ENCODE assay signal across 18 cellular contexts in the genomic region with DNA sequence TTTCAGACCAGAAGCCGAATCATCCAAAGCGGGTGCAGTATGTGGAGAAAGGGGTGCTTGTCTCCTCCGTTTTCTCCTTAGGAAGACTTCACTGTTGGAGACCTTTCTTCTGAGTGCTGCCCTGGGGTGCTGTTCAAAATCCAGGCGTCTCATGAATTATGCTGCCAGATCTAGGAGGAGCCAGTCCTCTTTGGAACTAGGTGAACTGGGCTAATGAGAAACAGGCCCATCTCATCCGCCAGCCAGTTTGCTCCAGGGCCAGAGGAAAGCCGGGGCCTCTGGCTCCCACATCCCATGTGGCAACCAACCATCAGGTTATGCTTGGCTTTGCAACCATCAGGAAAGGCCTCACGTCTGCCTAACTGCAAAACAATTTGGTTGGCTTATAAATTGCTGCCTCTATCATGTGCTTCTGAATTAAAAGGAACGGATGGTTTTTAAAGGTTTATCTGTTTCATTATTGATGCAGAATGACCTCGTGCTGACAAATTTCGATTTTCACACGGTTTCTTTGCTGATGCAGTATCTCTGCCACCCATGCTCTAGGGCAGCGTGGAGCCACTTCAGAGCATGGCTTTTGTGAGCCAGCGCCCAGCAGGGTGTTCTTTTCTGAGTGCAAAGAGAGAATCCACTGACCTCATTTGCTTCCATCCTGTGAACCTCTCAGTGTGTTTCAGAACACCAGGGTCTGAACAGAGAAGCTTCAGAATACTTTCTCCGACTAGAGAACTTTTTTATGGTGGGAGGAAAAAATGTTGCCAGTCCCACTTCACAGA.
DNase-seq lines count a peak whose midpoint lies in the region; ATAC-seq, FAIRE-seq and TF ChIP-seq lines count a peak whose summit lies in the region.
"Had no signal": no experiment of that assay in that cellular context is flagged by ENCODE, and none has a peak within 500 bp of the region (broad histone marks: within the 10 kb centered on the region; RNA-seq: fewer than 3 reads in every experiment).

No MANE protein-coding gene starts in this region.

- H3K4me3 ChIP-seq in BE2C (ENCODE audit: low read depth, low read length) (no peak overlapping the region), esophagus muscularis mucosa (no peak overlapping the region), pancreas (no peak overlapping the region)

- no peaks in the 10 kb centered on the region for H3K27me3 Mint-ChIP-seq in nephron progenitor cell (ENCODE audit: low read depth, poor library complexity)
- H3K27me3 Mint-ChIP-seq: activated CD4-positive, alpha-beta T cell treated with anti-CD3 and anti-CD28 coated beads, Interleukin-2, amount 10 ng/mL, durations not matched to agents 7 days and 5 days; central memory CD8-positive, alpha-beta T cell had no signal

- no peaks in the 10 kb centered on the region for H3K36me3 Mint-ChIP-seq in nephron progenitor cell (ENCODE audit: low read depth)

- no peak for FAIRE-seq in pancreas (lab: Jason Lieb, UNC)

- DNase-seq in BE2C (peak; percentile 63), NCI-H345 (lab: John Stamatoyannopoulos, UW) (peak; percentile 76), esophagus muscularis mucosa (ENCODE audit: extremely low spot score) (peak; percentile 82), nephron progenitor cell (peak; percentile 16), NCI-H1694 treated with DMSO at 0.1 percent for 48 hours (lab: John Stamatoyannopoulos, UW) (no peak), pancreas (no peak), middle frontal gyrus (ENCODE audit: extremely low spot score, low spot score) (no peak)
- DNase-seq in activated CD8-positive, alpha-beta memory T cell treated with anti-CD3 and anti-CD28 coated beads for 24 hours, result no peak
- DNase-seq: activated CD4-positive, alpha-beta T cell treated with anti-CD3 and anti-CD28 coated beads, Interleukin-2, amount 10 ng/mL, durations not matched to agents 7 days and 5 days; activated T-cell treated with anti-CD3 and anti-CD28 coated beads, Interleukin-2, amount 50 U/mL, for 1 hour; COR-L47; GF-D8; KG1; kidney glomerular epithelial cell; NCI-H1092; posterior cingulate gyrus; stimulated activated naive CD4-positive, alpha-beta T cell treated with Interleukin-2 at 50 U/mL for 16 hours had no signal

- no peak for TF ChIP-seq POLR2A in esophagus muscularis mucosa (IDR thresholded peaks at IDR 0.05; ENCODE audit: low read depth)

- TF ChIP-seq EP300 in esophagus muscularis mucosa (IDR thresholded peaks at IDR 0.05), result no peak

- H3K27me3 ChIP-seq in BE2C (no peaks in the 10 kb centered on the region), esophagus muscularis mucosa (no peaks in the 10 kb centered on the region), pancreas (no peaks in the 10 kb centered on the region)

- no peak for ATAC-seq in pancreas

- H3K4me1 ChIP-seq in BE2C, result peaks cover 4% of the 10 kb centered on the region; the same call in 1 of the 2 replicates
- H3K4me1 ChIP-seq in esophagus muscularis mucosa, result peaks cover 0 to 4% (median 0%) of the 10 kb centered on the region in 4 donors
- peaks cover 0 to 10% (median 0%) of the 10 kb centered on the region in 3 donors for H3K4me1 ChIP-seq in pancreas

- TF ChIP-seq CTCF in BE2C (IDR thresholded peaks at IDR 0.05; ENCODE audit: low read depth, low read length) (no peak), esophagus muscularis mucosa (IDR thresholded peaks at IDR 0.05) (no peak), nephron progenitor cell (IDR thresholded peaks at IDR 0.05) (no peak), pancreas (IDR thresholded peaks at IDR 0.05) (no peak)

- no peaks in the 10 kb centered on the region for H3K9me3 ChIP-seq in BE2C
- H3K9me3 ChIP-seq in esophagus muscularis mucosa, result no peaks in the 10 kb centered on the region
- H3K9me3 ChIP-seq in pancreas, result no peaks in the 10 kb centered on the region

- 82% methylated on average over 13 of the region's 14 CpGs for WGBS in esophagus muscularis mucosa
- 73 to 75% methylated on average over 14 of the region's 14 CpGs for WGBS in pancreas, 2 donors

- peaks cover 52% of the 10 kb centered on the region for H3K4me1 Mint-ChIP-seq in nephron progenitor cell
- H3K4me1 Mint-ChIP-seq: activated CD4-positive, alpha-beta T cell treated with anti-CD3 and anti-CD28 coated beads, Interleukin-2, amount 10 ng/mL, durations not matched to agents 7 days and 5 days; central memory CD8-positive, alpha-beta T cell had no signal

- H3K27ac Mint-ChIP-seq in nephron progenitor cell, result peak overlapping the region; percentile 97
- H3K27ac Mint-ChIP-seq: activated CD4-positive, alpha-beta T cell treated with anti-CD3 and anti-CD28 coated beads, Interleukin-2, amount 10 ng/mL, durations not matched to agents 7 days and 5 days had no signal

- intact Hi-C loops in esophagus muscularis mucosa (cut with DNase I), result no loop called here
- intact Hi-C loops in pancreas (cut with DNase I), result no loop called here

- H3K36me3 ChIP-seq in BE2C, result no peaks in the 10 kb centered on the region
- no peaks in the 10 kb centered on the region for H3K36me3 ChIP-seq in esophagus muscularis mucosa
- H3K36me3 ChIP-seq in pancreas, result no peaks in the 10 kb centered on the region

- H3K4me3 Mint-ChIP-seq in nephron progenitor cell, result peak overlapping the region; percentile 14
- H3K4me3 Mint-ChIP-seq: activated CD4-positive, alpha-beta T cell treated with anti-CD3 and anti-CD28 coated beads, Interleukin-2, amount 10 ng/mL, durations not matched to agents 7 days and 5 days; central memory CD8-positive, alpha-beta T cell had no signal

- no peaks in the 10 kb centered on the region for H3K9me3 Mint-ChIP-seq in nephron progenitor cell
- H3K9me3 Mint-ChIP-seq: activated CD4-positive, alpha-beta T cell treated with anti-CD3 and anti-CD28 coated beads, Interleukin-2, amount 10 ng/mL, durations not matched to agents 7 days and 5 days; central memory CD8-positive, alpha-beta T cell had no signal

- H3K27ac ChIP-seq in esophagus muscularis mucosa (replicated peaks in 1 of 4) (no peak overlapping the region), pancreas (no peak overlapping the region)

Comparison
In these comparisons a context has a peak if more than half of its experiments do, and no peak if none do; other contexts are left out.
1. DNase-seq: peak in BE2C (single experiment), NCI-H345 (single experiment), esophagus muscularis mucosa (single experiment) and nephron progenitor cell (single experiment); none in NCI-H1694 treated with DMSO at 0.1 percent for 48 hours (single experiment), activated CD8-positive, alpha-beta memory T cell treated with anti-CD3 and anti-CD28 coated beads for 24 hours (single experiment), pancreas (0 of 6) and middle frontal gyrus (single experiment).